ENCODE assay signal across 8 cellular contexts in the genomic region with DNA sequence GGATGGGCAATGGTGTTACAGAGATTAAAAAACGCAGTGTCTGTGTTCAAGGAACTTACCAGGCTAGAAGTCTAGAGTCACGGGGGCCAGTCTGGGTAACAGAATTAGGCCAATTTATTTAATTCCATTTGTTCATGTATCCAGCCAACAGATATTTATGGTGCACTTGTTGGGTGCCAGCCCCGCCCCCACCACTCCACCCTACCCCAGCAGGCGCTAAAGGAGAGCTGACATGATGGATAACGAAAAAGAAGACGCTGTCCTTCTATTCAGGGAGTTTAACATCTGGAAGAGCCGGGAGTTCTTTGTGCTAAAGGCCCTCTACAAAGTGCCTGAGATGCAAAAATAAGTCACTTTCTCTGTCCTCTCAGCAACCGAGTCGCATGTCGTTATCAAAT. TPM values are rescaled to one million over a fixed set of nuclear protein-coding genes. Genes with fewer than 3 reads are reported as not detected.
DNase-seq lines count a peak whose midpoint lies in the region; ATAC-seq and TF ChIP-seq lines count a peak whose summit lies in the region.

No MANE protein-coding gene starts in this region.

- DNase-seq in NCI-H2227 treated with DMSO at 0.1 percent for 48 hours (lab: John Stamatoyannopoulos, UW) (peak; percentile 67), NCI-H2227 (lab: John Stamatoyannopoulos, UW; ENCODE audit: unreplicated experiment) (no peak), kidney epithelial cell (ENCODE audit: low read depth) (no peak), NCI-H187 treated with DMSO at 0.1 percent for 48 hours (lab: John Stamatoyannopoulos, UW) (no peak)
- no peak for DNase-seq in activated naive CD8-positive, alpha-beta T cell treated with anti-CD3 and anti-CD28 coated beads, Interleukin-2, amount 50 U/mL, for 24 hours

- peaks cover 9% of the 10 kb centered on the region for H3K27me3 Mint-ChIP-seq in activated naive CD8-positive, alpha-beta T cell treated with anti-CD3 and anti-CD28 coated beads, Interleukin-2, amount 50 U/mL, for 24 hours

- H3K4me3 ChIP-seq in kidney epithelial cell (ENCODE audit: low read depth, low read length), result peak overlapping the region; percentile 93

- ATAC-seq in activated naive CD8-positive, alpha-beta T cell treated with anti-CD3 and anti-CD28 coated beads, Interleukin-2, amount 50 U/mL, for 24 hours, result no peak
- ATAC-seq in GM21528 (IDR thresholded peaks at IDR 0.05; ENCODE audit: low FRiP score, unreplicated experiment) (no peak), GM18870 (IDR thresholded peaks at IDR 0.05; ENCODE audit: unreplicated experiment) (no peak)

- TF ChIP-seq CTCF in kidney epithelial cell (IDR thresholded peaks at IDR 0.05; ENCODE audit: insufficient read depth, low read length, poor library complexity, severe bottlenecking), result no peak

- H3K36me3 ChIP-seq in kidney epithelial cell (ENCODE audit: control insufficient read depth, insufficient read depth, low read length), result no peaks in the 10 kb centered on the region

- H3K27ac ChIP-seq in temporal lobe (ENCODE audit: low read depth, low read length), result peak overlapping the region; percentile 69

- H3K4me1 Mint-ChIP-seq in activated naive CD8-positive, alpha-beta T cell treated with anti-CD3 and anti-CD28 coated beads, Interleukin-2, amount 50 U/mL, for 24 hours, result peaks cover 47% of the 10 kb centered on the region

- H3K36me3 Mint-ChIP-seq in activated naive CD8-positive, alpha-beta T cell treated with anti-CD3 and anti-CD28 coated beads, Interleukin-2, amount 50 U/mL, for 24 hours (ENCODE audit: low read depth), result no peaks in the 10 kb centered on the region

- H3K4me3 Mint-ChIP-seq in activated naive CD8-positive, alpha-beta T cell treated with anti-CD3 and anti-CD28 coated beads, Interleukin-2, amount 50 U/mL, for 24 hours, result peak overlapping the region; percentile 90

- peaks cover 8% of the 10 kb centered on the region for H3K27me3 ChIP-seq in kidney epithelial cell (ENCODE audit: control insufficient read depth, insufficient read depth, low read length)

- no peaks in the 10 kb centered on the region for H3K9me3 Mint-ChIP-seq in activated naive CD8-positive, alpha-beta T cell treated with anti-CD3 and anti-CD28 coated beads, Interleukin-2, amount 50 U/mL, for 24 hours

- H3K27ac Mint-ChIP-seq in activated naive CD8-positive, alpha-beta T cell treated with anti-CD3 and anti-CD28 coated beads, Interleukin-2, amount 50 U/mL, for 24 hours, result peak overlapping the region; percentile 84

RNA-seq across cellular contexts. Expression of a gene that starts 1.1 kb away (rescaled TPM):
- total RNA-seq in kidney epithelial cell, result 13.3 and 15.0 TPM in 2 replicates
- 18.2 TPM for total RNA-seq in temporal lobe
